Comparison of ENCODE assay signal across 18 cellular contexts in genomic region chr4:118950929-118951570, GRCh38.
"Had no signal": no experiment of that assay in that cellular context is flagged by ENCODE, and none has a peak within 500 bp of the region (broad histone marks: within the 10 kb centered on the region; RNA-seq: fewer than 3 reads in every experiment).

No MANE protein-coding gene starts in this region.

- H3K27me3 ChIP-seq: brain microvascular endothelial cell, foreskin keratinocyte had no signal

- ATAC-seq: foreskin keratinocyte; left colon; stimulated activated effector memory CD8-positive, alpha-beta T cell treated with anti-CD3 and anti-CD28 coated beads, Interleukin-12 subunit alpha, Interleukin-12 subunit beta, amount 100 ng/mL, for 72 hours had no signal

- H3K4me1 ChIP-seq: foreskin keratinocyte, prostate gland had no signal

- H3K36me3 ChIP-seq: brain microvascular endothelial cell, prostate gland had no signal

- H3K4me3 ChIP-seq: prostate gland had no signal

- H3K27ac ChIP-seq: brain microvascular endothelial cell, foreskin keratinocyte, prostate gland had no signal

- H3K4me3 Mint-ChIP-seq: activated B cell treated with CpG ODN at 0.5 μM for 24 hours; activated CD4-positive, alpha-beta T cell treated with anti-CD3 and anti-CD28 coated beads, Interleukin-2, amount 10 ng/mL, durations not matched to agents 24 days and 14 days; activated naive CD8-positive, alpha-beta T cell treated with anti-CD3 and anti-CD28 coated beads, Interleukin-2, amount 10 ng/mL, durations not matched to agents 7 days and 5 days; activated T-helper 1 cell treated with anti-CD3 and anti-CD28 coated beads, Interleukin-12 subunit alpha, Interleukin-12 subunit beta, Interleukin-2, Interleukin-4 antibody, amounts not matched to agents 30 ng/mL and 10 ng/mL and 1 ng/mL, durations not matched to agents 14 hours and 24 hours and 36 hours; dendritic cell treated with granulocyte-macrophage colony-stimulating factor and Interleukin-4, amounts not matched to agents 40 ng/mL and 50 ng/mL, for 4 days; neural crest cell; stimulated activated effector memory CD8-positive, alpha-beta T cell treated with anti-CD3 and anti-CD28 coated beads, Interleukin-12 subunit alpha, Interleukin-12 subunit beta, amount 100 ng/mL, for 72 hours; T-helper 2 cell treated with Interferon-gamma antibody and Interleukin-4, amounts not matched to agents 5 μg/mL and 100 μg/mL, for 36 hours had no signal

- H3K27ac Mint-ChIP-seq: activated B cell treated with CpG ODN at 0.5 μM for 24 hours; activated CD4-positive, alpha-beta T cell treated with anti-CD3 and anti-CD28 coated beads, Interleukin-2, amount 10 ng/mL, durations not matched to agents 24 days and 14 days; activated naive CD8-positive, alpha-beta T cell treated with anti-CD3 and anti-CD28 coated beads, Interleukin-2, amount 10 ng/mL, durations not matched to agents 7 days and 5 days; activated T-helper 1 cell treated with anti-CD3 and anti-CD28 coated beads, Interleukin-12 subunit alpha, Interleukin-12 subunit beta, Interleukin-2, Interleukin-4 antibody, amounts not matched to agents 30 ng/mL and 10 ng/mL and 1 ng/mL, durations not matched to agents 14 hours and 24 hours and 36 hours; dendritic cell treated with granulocyte-macrophage colony-stimulating factor and Interleukin-4, amounts not matched to agents 40 ng/mL and 50 ng/mL, for 4 days; stimulated activated effector memory CD8-positive, alpha-beta T cell treated with anti-CD3 and anti-CD28 coated beads, Interleukin-12 subunit alpha, Interleukin-12 subunit beta, amount 100 ng/mL, for 72 hours; T-helper 2 cell treated with Interferon-gamma antibody and Interleukin-4, amounts not matched to agents 5 μg/mL and 100 μg/mL, for 36 hours had no signal

- H3K36me3 Mint-ChIP-seq: activated naive CD8-positive, alpha-beta T cell treated with anti-CD3 and anti-CD28 coated beads, Interleukin-2, amount 10 ng/mL, durations not matched to agents 7 days and 5 days; stimulated activated effector memory CD8-positive, alpha-beta T cell treated with anti-CD3 and anti-CD28 coated beads, Interleukin-12 subunit alpha, Interleukin-12 subunit beta, amount 100 ng/mL, for 72 hours had no signal

- H3K4me1 Mint-ChIP-seq: activated B cell treated with CpG ODN at 0.5 μM for 24 hours; activated CD4-positive, alpha-beta T cell treated with anti-CD3 and anti-CD28 coated beads, Interleukin-2, amount 10 ng/mL, durations not matched to agents 24 days and 14 days; activated naive CD8-positive, alpha-beta T cell treated with anti-CD3 and anti-CD28 coated beads, Interleukin-2, amount 10 ng/mL, durations not matched to agents 7 days and 5 days; stimulated activated effector memory CD8-positive, alpha-beta T cell treated with anti-CD3 and anti-CD28 coated beads, Interleukin-12 subunit alpha, Interleukin-12 subunit beta, amount 100 ng/mL, for 72 hours had no signal

- DNase-seq: activated B cell treated with CpG ODN at 0.5 μM for 24 hours; activated CD4-positive, alpha-beta T cell treated with anti-CD3 and anti-CD28 coated beads, Interleukin-2, amount 10 ng/mL, durations not matched to agents 24 days and 14 days; activated CD8-positive, alpha-beta memory T cell treated with anti-CD3 and anti-CD28 coated beads, Interleukin-2, amount 50 U/mL, for 48 hours; activated naive CD8-positive, alpha-beta T cell treated with anti-CD3 and anti-CD28 coated beads, Interleukin-2, amount 10 ng/mL, durations not matched to agents 7 days and 5 days; brain microvascular endothelial cell; cerebellar nuclear complex; effector memory CD4-positive, alpha-beta T cell; foreskin keratinocyte; head of caudate nucleus; left colon; midbrain; trophoblast cell had no signal

- H3K9me3 Mint-ChIP-seq: activated B cell treated with CpG ODN at 0.5 μM for 24 hours; activated CD4-positive, alpha-beta T cell treated with anti-CD3 and anti-CD28 coated beads, Interleukin-2, amount 10 ng/mL, durations not matched to agents 24 days and 14 days; activated naive CD8-positive, alpha-beta T cell treated with anti-CD3 and anti-CD28 coated beads, Interleukin-2, amount 10 ng/mL, durations not matched to agents 7 days and 5 days; activated T-helper 1 cell treated with anti-CD3 and anti-CD28 coated beads, Interleukin-12 subunit alpha, Interleukin-12 subunit beta, Interleukin-2, Interleukin-4 antibody, amounts not matched to agents 30 ng/mL and 10 ng/mL and 1 ng/mL, durations not matched to agents 14 hours and 24 hours and 36 hours; dendritic cell treated with granulocyte-macrophage colony-stimulating factor and Interleukin-4, amounts not matched to agents 40 ng/mL and 50 ng/mL, for 4 days; neural crest cell; stimulated activated effector memory CD8-positive, alpha-beta T cell treated with anti-CD3 and anti-CD28 coated beads, Interleukin-12 subunit alpha, Interleukin-12 subunit beta, amount 100 ng/mL, for 72 hours; T-helper 2 cell treated with Interferon-gamma antibody and Interleukin-4, amounts not matched to agents 5 μg/mL and 100 μg/mL, for 36 hours had no signal

- H3K9me3 ChIP-seq: prostate gland had no signal

- H3K27me3 Mint-ChIP-seq: dendritic cell treated with granulocyte-macrophage colony-stimulating factor and Interleukin-4, amounts not matched to agents 40 ng/mL and 50 ng/mL, for 4 days had no signal
